ENCODE assay signal across 9 cellular contexts in the genomic region with DNA sequence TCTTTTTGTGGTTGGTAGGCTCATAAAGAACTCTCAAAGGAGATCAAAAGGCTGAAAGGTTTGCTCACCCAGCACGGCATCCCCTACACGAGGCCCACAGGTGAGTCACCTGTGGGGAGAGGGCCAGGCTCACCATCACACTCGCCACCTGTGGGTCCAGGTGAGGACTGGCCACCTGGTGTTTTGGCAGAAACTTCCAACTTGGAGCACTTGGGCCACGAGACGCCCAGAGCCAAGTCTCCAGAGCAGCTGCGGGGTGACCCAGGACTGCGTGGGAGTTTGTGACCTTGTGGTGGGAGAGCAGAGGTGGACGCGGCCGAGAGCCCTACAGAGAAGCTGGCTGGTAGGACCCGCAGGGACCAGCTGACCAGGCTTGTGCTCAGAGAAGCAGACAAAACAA.
"Had no signal": no experiment of that assay in that cellular context is flagged by ENCODE, and none has a peak within 500 bp of the region (broad histone marks: within the 10 kb centered on the region; RNA-seq: fewer than 3 reads in every experiment).

No MANE protein-coding gene starts in this region.

- H3K4me3 ChIP-seq: esophagus squamous epithelium, pancreas, smooth muscle cell, testis, upper lobe of left lung had no signal

- DNase-seq: activated gamma-delta T cell, cerebellar nuclear complex, esophagus squamous epithelium had no signal

- H3K9me3 ChIP-seq: esophagus squamous epithelium, pancreas, testis, upper lobe of left lung had no signal

- H3K27me3 ChIP-seq: esophagus squamous epithelium, pancreas, testis, upper lobe of left lung had no signal

- H3K4me2 ChIP-seq: smooth muscle cell had no signal

- H3K27ac ChIP-seq: esophagus squamous epithelium, pancreas, testis, upper lobe of left lung had no signal

- FAIRE-seq: astrocyte, bronchial epithelial cell, pancreas had no signal

- H3K4me1 ChIP-seq: pancreas, testis, upper lobe of left lung had no signal
